In the genomic region with DNA sequence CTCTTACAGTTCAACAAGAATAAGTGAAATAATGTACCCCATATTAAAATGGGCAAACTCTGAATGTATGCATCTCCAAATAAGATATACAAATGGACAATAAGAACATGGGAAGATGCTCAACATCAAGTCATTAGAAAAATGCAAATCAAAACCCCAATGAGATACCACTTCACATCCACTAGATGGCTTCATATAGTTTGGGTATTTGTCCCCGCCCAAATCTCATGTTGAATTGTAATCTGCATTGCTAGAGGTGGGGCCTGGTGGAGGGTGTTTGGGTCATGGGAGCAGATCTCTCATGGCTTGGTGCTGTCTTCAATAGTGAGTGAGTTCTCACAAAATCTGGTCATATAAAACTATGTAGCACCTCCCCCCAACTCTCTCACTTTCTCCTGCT, we compare ENCODE assay signal across 14 cellular contexts. TPM values are rescaled to one million over a fixed set of nuclear protein-coding genes. Genes with fewer than 3 reads are reported as not detected.
A peak's percentile ranks its signal among the peaks of the same experiment; 100 is the strongest.
DNase-seq lines count a peak whose midpoint lies in the region; ATAC-seq lines count a peak whose summit lies in the region.
"Had no signal": no experiment of that assay in that cellular context is flagged by ENCODE, and none has a peak within 500 bp of the region (broad histone marks: within the 10 kb centered on the region; RNA-seq: fewer than 3 reads in every experiment).

No MANE protein-coding gene starts in this region.

- H3K9ac ChIP-seq in mesendoderm (ENCODE audit: low read length) = no peak overlapping the region

- ATAC-seq in activated naive CD8-positive, alpha-beta T cell treated with anti-CD3 and anti-CD28 coated beads, Interleukin-2, amount 50 U/mL, for 24 hours = peak; percentile 41
- ATAC-seq in GM18867 (IDR thresholded peaks at IDR 0.05; ENCODE audit: unreplicated experiment) = no peak
- no peak for ATAC-seq in HG03457 (IDR thresholded peaks at IDR 0.05; ENCODE audit: unreplicated experiment)
- ATAC-seq: heart left ventricle had no signal

- WGBS in mesendoderm (ENCODE audit: extremely low coverage, insufficient coverage, low lambda C conversion rate) = no CpG with 5 or more reads among the region's 1 CpG

- no peak overlapping the region for H3K27ac Mint-ChIP-seq in activated naive CD8-positive, alpha-beta T cell treated with anti-CD3 and anti-CD28 coated beads, Interleukin-2, amount 50 U/mL, for 24 hours
- H3K27ac Mint-ChIP-seq: activated B cell treated with CpG ODN at 0.5 μM for 24 hours; dendritic cell treated with granulocyte-macrophage colony-stimulating factor and Interleukin-4, amounts not matched to agents 40 ng/mL and 50 ng/mL, for 4 days had no signal

- H3K56ac ChIP-seq in mesendoderm (ENCODE audit: low read length) = no peak overlapping the region

- H3K36me3 Mint-ChIP-seq in activated naive CD8-positive, alpha-beta T cell treated with anti-CD3 and anti-CD28 coated beads, Interleukin-2, amount 50 U/mL, for 24 hours (ENCODE audit: low read depth) = peaks cover 64% of the 10 kb centered on the region

- no peak overlapping the region for H3K4ac ChIP-seq in mesendoderm (ENCODE audit: low read depth, low read length)

- no peak overlapping the region for H4K5ac ChIP-seq in mesendoderm (ENCODE audit: low read length)

- H3K4me1 Mint-ChIP-seq in activated naive CD8-positive, alpha-beta T cell treated with anti-CD3 and anti-CD28 coated beads, Interleukin-2, amount 50 U/mL, for 24 hours = peaks cover 46% of the 10 kb centered on the region

- no peaks in the 10 kb centered on the region for H3K4me1 ChIP-seq in mesendoderm (ENCODE audit: control insufficient read depth, low read depth, low read length)

- peak; percentile 28 for DNase-seq in NCI-H82 (lab: John Stamatoyannopoulos, UW)
- DNase-seq in NCI-H82 treated with DMSO at 0.1 percent for 48 hours (lab: John Stamatoyannopoulos, UW; ENCODE audit: unreplicated experiment) = no peak
- DNase-seq in KBM-7 = peak; percentile 46
- DNase-seq in activated naive CD8-positive, alpha-beta T cell treated with anti-CD3 and anti-CD28 coated beads, Interleukin-2, amount 50 U/mL, for 24 hours = no peak
- peak; percentile 34 for DNase-seq in mesendoderm
- DNase-seq in iPS-NIHi7 (ENCODE audit: extremely low spot score) = no peak
- DNase-seq: activated B cell treated with CpG ODN at 0.5 μM for 24 hours, activated gamma-delta T cell, heart left ventricle, NCI-H187 treated with DMSO at 0.1 percent for 48 hours, retina had no signal

- H2BK120ac ChIP-seq in mesendoderm (ENCODE audit: low read depth, low read length) = no peak overlapping the region

- no peak overlapping the region for H2AK5ac ChIP-seq in mesendoderm (ENCODE audit: low read length)

- no peaks in the 10 kb centered on the region for H3K79me1 ChIP-seq in mesendoderm (ENCODE audit: low read length)

- H3K27me3 Mint-ChIP-seq in activated naive CD8-positive, alpha-beta T cell treated with anti-CD3 and anti-CD28 coated beads, Interleukin-2, amount 50 U/mL, for 24 hours = no peaks in the 10 kb centered on the region
- H3K27me3 Mint-ChIP-seq: dendritic cell treated with granulocyte-macrophage colony-stimulating factor and Interleukin-4, amounts not matched to agents 40 ng/mL and 50 ng/mL, for 4 days had no signal

- H2BK15ac ChIP-seq in mesendoderm (replicated peaks; ENCODE audit: low read depth) = no peak overlapping the region

- no peak overlapping the region for H4K8ac ChIP-seq in mesendoderm (ENCODE audit: low read depth, low read length)

- no peaks in the 10 kb centered on the region for H3K36me3 ChIP-seq in mesendoderm (ENCODE audit: control insufficient read depth, insufficient read depth, low read length)

- H3K23ac ChIP-seq in mesendoderm (ENCODE audit: low read length) = no peak overlapping the region

- no peaks in the 10 kb centered on the region for H3K79me2 ChIP-seq in mesendoderm (ENCODE audit: control insufficient read depth, insufficient read depth, low read length)

- H3K9me3 Mint-ChIP-seq in activated naive CD8-positive, alpha-beta T cell treated with anti-CD3 and anti-CD28 coated beads, Interleukin-2, amount 50 U/mL, for 24 hours = peaks cover 4% of the 10 kb centered on the region

- no peak overlapping the region for H3K4me2 ChIP-seq in mesendoderm (ENCODE audit: low read length)

- no peak overlapping the region for H3K27ac ChIP-seq in mesendoderm (ENCODE audit: low read depth, low read length)
- H3K27ac ChIP-seq: heart left ventricle had no signal

- H3K4me3 ChIP-seq in mesendoderm (ENCODE audit: low read length) = no peak overlapping the region
- H3K4me3 ChIP-seq: heart left ventricle had no signal

- no peak overlapping the region for H3K18ac ChIP-seq in mesendoderm (ENCODE audit: low read length)

- H2BK5ac ChIP-seq in mesendoderm (ENCODE audit: low read length) = no peak overlapping the region

- in situ Hi-C loops in KBM-7 (cut with MboI; ENCODE audit: low pct_unique_long_range_greater_than_20kb, low sequenced_read_pairs) = no loop called here

- no peak overlapping the region for H3K4me3 Mint-ChIP-seq in activated naive CD8-positive, alpha-beta T cell treated with anti-CD3 and anti-CD28 coated beads, Interleukin-2, amount 50 U/mL, for 24 hours
- H3K4me3 Mint-ChIP-seq: activated B cell treated with CpG ODN at 0.5 μM for 24 hours; dendritic cell treated with granulocyte-macrophage colony-stimulating factor and Interleukin-4, amounts not matched to agents 40 ng/mL and 50 ng/mL, for 4 days had no signal

- H3K27me3 ChIP-seq in mesendoderm (ENCODE audit: insufficient read depth, low read length, poor library complexity) = no peaks in the 10 kb centered on the region

RNA-seq across cellular contexts. Expression of a gene that starts 5.7 kb away (rescaled TPM):
- polyA plus RNA-seq in mesendoderm (2013, experiment 1 of 2) = 1.6 TPM
- 1.3 TPM for polyA plus RNA-seq in mesendoderm (2013, experiment 2 of 2)

RNA-seq across cellular contexts. Expression of a gene that starts 6.2 kb away (rescaled TPM):
- polyA plus RNA-seq in mesendoderm (2013, experiment 1 of 2) = 1.9 TPM
- 2.0 TPM for polyA plus RNA-seq in mesendoderm (2013, experiment 2 of 2)

RNA-seq across cellular contexts. Expression of a gene that starts 33.6 kb away (rescaled TPM):
- polyA plus RNA-seq in mesendoderm (2013, experiment 1 of 2) = 0.14 TPM
- polyA plus RNA-seq in mesendoderm (2013, experiment 2 of 2) = 0.20 TPM

RNA-seq across cellular contexts. Expression of a gene that starts 46.1 kb away (rescaled TPM):
- 0.08 TPM for polyA plus RNA-seq in mesendoderm (2013, experiment 1 of 2)
- 0.08 TPM for polyA plus RNA-seq in mesendoderm (2013, experiment 2 of 2)

Comparison
In these comparisons a context has a peak if more than half of its experiments do, and no peak if none do; other contexts are left out.
1. DNase-seq: peak in NCI-H82 (single experiment), KBM-7 (single experiment) and mesendoderm (single experiment); none in NCI-H82 treated with DMSO at 0.1 percent for 48 hours (single experiment), activated naive CD8-positive, alpha-beta T cell treated with anti-CD3 and anti-CD28 coated beads, Interleukin-2, amount 50 U/mL, for 24 hours (single experiment) and iPS-NIHi7 (single experiment).